Comparison of ENCODE assay signal across 23 cellular contexts in the genomic region with DNA sequence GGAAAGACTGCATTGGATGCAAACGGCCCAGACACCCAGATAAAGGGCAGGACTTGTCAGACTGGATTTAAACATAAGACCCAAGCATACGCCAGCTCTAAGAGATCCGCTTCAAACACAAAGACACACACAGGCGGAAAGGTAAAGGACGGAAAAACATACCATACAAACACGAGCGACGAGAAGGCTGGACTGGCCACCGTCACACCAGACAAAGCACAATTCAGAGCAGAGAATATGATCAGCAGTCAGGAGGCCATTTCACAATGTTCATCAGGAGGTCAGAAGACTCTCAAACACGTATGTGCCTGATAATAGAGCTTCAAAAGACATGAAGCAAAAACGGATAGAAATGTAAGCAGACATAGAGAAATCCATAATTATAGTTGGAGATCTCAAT.
A peak's percentile ranks its signal among the peaks of the same experiment; 100 is the strongest.
DNase-seq lines count a peak whose midpoint lies in the region; ATAC-seq and TF ChIP-seq lines count a peak whose summit lies in the region.
"Had no signal": no experiment of that assay in that cellular context is flagged by ENCODE, and none has a peak within 500 bp of the region (broad histone marks: within the 10 kb centered on the region; RNA-seq: fewer than 3 reads in every experiment).

No MANE protein-coding gene starts in this region.

- peak overlapping the region; percentile 50 for H3K27ac ChIP-seq in angular gyrus (ENCODE audit: low read depth, low read length)
- H3K27ac ChIP-seq in temporal lobe (ENCODE audit: low read depth, low read length) = peak overlapping the region; percentile 82
- H3K27ac ChIP-seq in tibial artery = no peak overlapping the region
- H3K27ac ChIP-seq: A549; BLaER1 treated with 17β-estradiol and CSF1 and Interleukin-3, amounts not matched to agents 10 nM and 100 nM; RWPE1 had no signal

- no peak for TF ChIP-seq POLR2A in erythroblast (IDR thresholded peaks at IDR 0.05; ENCODE audit: low read length)

- intact Hi-C loops in tibial artery (cut with DNase I; ENCODE audit: low total_unique reads) = no loop called here

- DNase-seq in midbrain (lab: John Stamatoyannopoulos, UW) (peak; percentile 12), erythroblast (lab: John Stamatoyannopoulos, UW) (no peak), tibial artery (no peak)
- DNase-seq: AML-193; CD4-positive, alpha-beta T cell; GOT3; HCEC 1CT; KG1; MG63; NCI-H1694; NCI-H2029 treated with DMSO at 0.1 percent for 48 hours; NCI-H2227 treated with DMSO at 0.1 percent for 48 hours; NCI-H526 treated with DMSO at 0.1 percent for 48 hours; SHP77 treated with DMSO at 0.1 percent for 48 hours had no signal

- H3K4me1 ChIP-seq in tibial artery = no peaks in the 10 kb centered on the region
- H3K4me1 ChIP-seq: A549 had no signal

- peaks cover 0 to 19% (median 12%) of the 10 kb centered on the region in 3 donors for H3K9me3 ChIP-seq in tibial artery
- H3K9me3 ChIP-seq: A549, SK-N-SH had no signal

- no peak overlapping the region for H3K4me3 ChIP-seq in tibial artery
- H3K4me3 ChIP-seq: A549; BLaER1 treated with 17β-estradiol and CSF1 and Interleukin-3, amounts not matched to agents 10 nM and 100 nM; MG63 had no signal

- peaks cover 20 to 62% (median 20%) of the 10 kb centered on the region in 3 donors for H3K36me3 ChIP-seq in tibial artery
- H3K36me3 ChIP-seq: MG63 had no signal

- peak; percentile 28 for ATAC-seq in esophagus mucosa
- ATAC-seq in HG02970 (IDR thresholded peaks at IDR 0.05; ENCODE audit: low FRiP score, unreplicated experiment) = no peak
- ATAC-seq: A549, Panc1 had no signal

- no peaks in the 10 kb centered on the region for H3K27me3 ChIP-seq in tibial artery
- H3K27me3 ChIP-seq: MG63 had no signal

- TF ChIP-seq CTCF in tibial artery (IDR thresholded peaks at IDR 0.05) = no peak

Comparison
In these comparisons a context has a peak if more than half of its experiments do, and no peak if none do; other contexts are left out.
1. H3K27ac ChIP-seq: peak in angular gyrus (single experiment) and temporal lobe (single experiment); none in tibial artery (0 of 2).